13 cellular contexts compared by ENCODE assay signal in genomic region chr16:57577691-57578224, GRCh38. TPM values are rescaled to one million over a fixed set of nuclear protein-coding genes. Genes with fewer than 3 reads are reported as not detected.
A peak's percentile ranks its signal among the peaks of the same experiment; 100 is the strongest.
DNase-seq lines count a peak whose midpoint lies in the region; ATAC-seq and TF ChIP-seq lines count a peak whose summit lies in the region.
"Had no signal": no experiment of that assay in that cellular context is flagged by ENCODE, and none has a peak within 500 bp of the region (broad histone marks: within the 10 kb centered on the region; RNA-seq: fewer than 3 reads in every experiment).

No MANE protein-coding gene starts in this region.

- H3K9me3 Mint-ChIP-seq in CD4-positive, alpha-beta T cell = no peaks in the 10 kb centered on the region
- no peaks in the 10 kb centered on the region for H3K9me3 Mint-ChIP-seq in activated T-helper 1 cell treated with anti-CD3 and anti-CD28 coated beads, Interleukin-12 subunit alpha, Interleukin-12 subunit beta, Interleukin-2, Interleukin-4 antibody, amounts not matched to agents 30 ng/mL and 10 ng/mL and 1 ng/mL, durations not matched to agents 14 hours and 24 hours and 36 hours
- H3K9me3 Mint-ChIP-seq in natural killer cell = no peaks in the 10 kb centered on the region

- H3K36me3 Mint-ChIP-seq in CD4-positive, alpha-beta T cell (ENCODE audit: low read depth) = no peaks in the 10 kb centered on the region
- H3K36me3 Mint-ChIP-seq in activated T-helper 1 cell treated with anti-CD3 and anti-CD28 coated beads, Interleukin-12 subunit alpha, Interleukin-12 subunit beta, Interleukin-2, Interleukin-4 antibody, amounts not matched to agents 30 ng/mL and 10 ng/mL and 1 ng/mL, durations not matched to agents 14 hours and 24 hours and 36 hours (ENCODE audit: low read depth) = peaks cover 9% of the 10 kb centered on the region
- H3K36me3 Mint-ChIP-seq in natural killer cell = no peaks in the 10 kb centered on the region

- intact Hi-C loops in CD4-positive, alpha-beta T cell (cut with DNase I, micrococcal nuclease) = loop anchor here (2.0 to 5.0 kb wide), 6 partner anchors 13 to 910 kb away; no protein-coding TSS in a partner anchor
- intact Hi-C loops in activated T-helper 1 cell treated with anti-CD3 and anti-CD28 coated beads, Interleukin-12 subunit alpha, Interleukin-12 subunit beta, Interleukin-2, Interleukin-4 antibody, amounts not matched to agents 30 ng/mL and 10 ng/mL and 1 ng/mL, durations not matched to agents 14 hours and 24 hours and 36 hours (cut with micrococcal nuclease) = loop anchor here (5.0 to 10.0 kb wide), 2 partner anchors 287 to 420 kb away; no protein-coding TSS in a partner anchor
- intact Hi-C loops in natural killer cell (cut with micrococcal nuclease) = loop anchor here (1.0 to 10.0 kb wide), 5 partner anchors 12 to 317 kb away; partner anchors contain the start of genes CCDC102A and KATNB1

- H3K4me3 Mint-ChIP-seq in CD4-positive, alpha-beta T cell = no peak overlapping the region
- H3K4me3 Mint-ChIP-seq in activated T-helper 1 cell treated with anti-CD3 and anti-CD28 coated beads, Interleukin-12 subunit alpha, Interleukin-12 subunit beta, Interleukin-2, Interleukin-4 antibody, amounts not matched to agents 30 ng/mL and 10 ng/mL and 1 ng/mL, durations not matched to agents 14 hours and 24 hours and 36 hours = peak overlapping the region; percentile 66
- peak overlapping the region; percentile 82 for H3K4me3 Mint-ChIP-seq in natural killer cell

- no peak overlapping the region for H3K27ac ChIP-seq in CD4-positive, alpha-beta T cell (ENCODE audit: low read depth, low read length)
- H3K27ac ChIP-seq in KOPT-K1 (ENCODE audit: low read depth, low read length, poor library complexity, severe bottlenecking) = peak overlapping the region; percentile 81

- no peaks in the 10 kb centered on the region for H3K27me3 ChIP-seq in CD4-positive, alpha-beta T cell (ENCODE audit: control insufficient read depth, insufficient read depth, low read length)

- CTCF ChIA-PET in CD4-positive, alpha-beta T cell (lab: Charles Lee) = interaction anchor here (2.2 kb wide), 1 partner anchor 71 kb away, joined by 13 read pairs; no protein-coding TSS in a partner anchor

- H3K36me3 ChIP-seq in KOPT-K1 (ENCODE audit: insufficient read depth, low read length) = no peaks in the 10 kb centered on the region

- TF ChIP-seq CTCF in CD4-positive, alpha-beta T cell (IDR thresholded peaks at IDR 0.05) = no peak
- no peak for TF ChIP-seq CTCF in natural killer cell (IDR thresholded peaks at IDR 0.05)

- no peak for DNase-seq in CD4-positive, alpha-beta T cell
- peak; percentile 39 for DNase-seq in activated T-helper 1 cell treated with anti-CD3 and anti-CD28 coated beads, Interleukin-12 subunit alpha, Interleukin-12 subunit beta, Interleukin-2, Interleukin-4 antibody, amounts not matched to agents 30 ng/mL and 10 ng/mL and 1 ng/mL, durations not matched to agents 14 hours and 24 hours and 36 hours (ENCODE audit: low spot score)
- DNase-seq in natural killer cell = peak; percentile 70
- DNase-seq in G401 (ENCODE audit: low spot score) = no peak
- DNase-seq: Caco-2, cerebellar nuclear complex, NCI-H345 had no signal

- no peaks in the 10 kb centered on the region for H3K9me3 ChIP-seq in CD4-positive, alpha-beta T cell (ENCODE audit: control insufficient read depth, low read length)
- no peaks in the 10 kb centered on the region for H3K9me3 ChIP-seq in KOPT-K1 (ENCODE audit: insufficient read depth, low read length, poor library complexity, severe bottlenecking)
- H3K9me3 ChIP-seq: Caco-2 had no signal

- POLR2A ChIA-PET in CD4-positive, alpha-beta T cell (lab: Charles Lee) = interaction anchor here (1.3 to 1.4 kb wide), 3 partner anchors 14 to 70 kb away, joined by 4 to 8 read pairs (median 7); no protein-coding TSS in a partner anchor

- H3K27ac Mint-ChIP-seq in CD4-positive, alpha-beta T cell = peak overlapping the region; percentile 8
- peak overlapping the region; percentile 92 for H3K27ac Mint-ChIP-seq in activated T-helper 1 cell treated with anti-CD3 and anti-CD28 coated beads, Interleukin-12 subunit alpha, Interleukin-12 subunit beta, Interleukin-2, Interleukin-4 antibody, amounts not matched to agents 30 ng/mL and 10 ng/mL and 1 ng/mL, durations not matched to agents 14 hours and 24 hours and 36 hours
- peak overlapping the region; percentile 94 to 97 for H3K27ac Mint-ChIP-seq in natural killer cell

- in situ Hi-C loops in G401 (cut with HindIII; ENCODE audit: low sequenced_read_pairs) = loop anchor here (5.0 to 10.0 kb wide), 2 partner anchors 65 to 73 kb away; no protein-coding TSS in a partner anchor

- peaks cover 7% of the 10 kb centered on the region for H3K27me3 Mint-ChIP-seq in CD4-positive, alpha-beta T cell
- peaks cover 5% of the 10 kb centered on the region for H3K27me3 Mint-ChIP-seq in activated T-helper 1 cell treated with anti-CD3 and anti-CD28 coated beads, Interleukin-12 subunit alpha, Interleukin-12 subunit beta, Interleukin-2, Interleukin-4 antibody, amounts not matched to agents 30 ng/mL and 10 ng/mL and 1 ng/mL, durations not matched to agents 14 hours and 24 hours and 36 hours (ENCODE audit: insufficient read depth)
- H3K27me3 Mint-ChIP-seq in natural killer cell (ENCODE audit: low read depth in 2 of 2) = no peaks in the 10 kb centered on the region

- H3K4me1 Mint-ChIP-seq in CD4-positive, alpha-beta T cell (ENCODE audit: low read depth) = peaks cover 29% of the 10 kb centered on the region
- peaks cover 39% of the 10 kb centered on the region for H3K4me1 Mint-ChIP-seq in activated T-helper 1 cell treated with anti-CD3 and anti-CD28 coated beads, Interleukin-12 subunit alpha, Interleukin-12 subunit beta, Interleukin-2, Interleukin-4 antibody, amounts not matched to agents 30 ng/mL and 10 ng/mL and 1 ng/mL, durations not matched to agents 14 hours and 24 hours and 36 hours (ENCODE audit: low read depth)
- peaks cover 62 to 73% of the 10 kb centered on the region in 2 donors for H3K4me1 Mint-ChIP-seq in natural killer cell

- ATAC-seq in CD4-positive, alpha-beta T cell (ENCODE audit: poor library complexity) = no peak
- ATAC-seq in natural killer cell (peak; percentile 48 to 70 (median 64)), GM18511 (IDR thresholded peaks at IDR 0.05; ENCODE audit: unreplicated experiment) (no peak), HG02981 (IDR thresholded peaks at IDR 0.05; ENCODE audit: unreplicated experiment) (no peak), GM21529 (IDR thresholded peaks at IDR 0.05; ENCODE audit: unreplicated experiment) (no peak)

RNA-seq across cellular contexts. Expression of gene ADGRG5, which starts 35.3 kb away (rescaled TPM):
- under 1 TPM; 0.41 to 0.61 TPM for total RNA-seq in CD4-positive, alpha-beta T cell
- 5.8 and 7.4 TPM in 2 replicates for total RNA-seq in activated T-helper 1 cell treated with anti-CD3 and anti-CD28 coated beads, Interleukin-12 subunit alpha, Interleukin-12 subunit beta, Interleukin-2, Interleukin-4 antibody, amounts not matched to agents 30 ng/mL and 10 ng/mL and 1 ng/mL, durations not matched to agents 14 hours and 24 hours and 36 hours
- 100 to 1,000 TPM in 1 of 3 donors, 10 to 100 TPM in 2; 83.2 to 118 (median 94.5) TPM for total RNA-seq in natural killer cell
- not detected in 2 replicates for total RNA-seq in G401 (2014; rRNA removed; shearing (Covaris generic))
- total RNA-seq: pulmonary artery endothelial cell, SK-MEL-5 had no signal

RNA-seq across cellular contexts. Expression of gene CCDC102A, which starts 41.4 kb away (rescaled TPM):
- 1 to 10 TPM; 2.0 TPM for total RNA-seq in CD4-positive, alpha-beta T cell
- 5.7 and 7.3 TPM in 2 replicates for total RNA-seq in activated T-helper 1 cell treated with anti-CD3 and anti-CD28 coated beads, Interleukin-12 subunit alpha, Interleukin-12 subunit beta, Interleukin-2, Interleukin-4 antibody, amounts not matched to agents 30 ng/mL and 10 ng/mL and 1 ng/mL, durations not matched to agents 14 hours and 24 hours and 36 hours
- total RNA-seq in natural killer cell = 10 to 100 TPM; 15.5 to 24.4 (median 17.1) TPM
- 25.0 and 26.7 TPM in 2 replicates for total RNA-seq in G401 (2014; rRNA removed; shearing (Covaris generic))

RNA-seq across cellular contexts. Expression of gene ADGRG1, which starts 50.7 kb away (rescaled TPM):
- 1 to 10 TPM; 1.8 to 2.3 TPM for total RNA-seq in CD4-positive, alpha-beta T cell
- 6.4 and 7.7 TPM in 2 replicates for total RNA-seq in activated T-helper 1 cell treated with anti-CD3 and anti-CD28 coated beads, Interleukin-12 subunit alpha, Interleukin-12 subunit beta, Interleukin-2, Interleukin-4 antibody, amounts not matched to agents 30 ng/mL and 10 ng/mL and 1 ng/mL, durations not matched to agents 14 hours and 24 hours and 36 hours
- total RNA-seq in natural killer cell = 100 to 1,000 TPM; 830 to 949 (median 858) TPM
- total RNA-seq in G401 (2014; rRNA removed; shearing (Covaris generic)) = 4.1 and 5.5 TPM in 2 replicates

Comparison
In these comparisons a context has a peak if more than half of its experiments do, and no peak if none do; other contexts are left out.
1. ATAC-seq: peak in natural killer cell (3 of 3); none in CD4-positive, alpha-beta T cell (single experiment), GM18511 (single experiment), HG02981 (single experiment) and GM21529 (single experiment).
2. DNase-seq: peak in activated T-helper 1 cell treated with anti-CD3 and anti-CD28 coated beads, Interleukin-12 subunit alpha, Interleukin-12 subunit beta, Interleukin-2, Interleukin-4 antibody, amounts not matched to agents 30 ng/mL and 10 ng/mL and 1 ng/mL, durations not matched to agents 14 hours and 24 hours and 36 hours (single experiment) and natural killer cell (single experiment); none in CD4-positive, alpha-beta T cell (0 of 10) and G401 (single experiment).
3. H3K27ac Mint-ChIP-seq: peak in every context shown above with its lines; median percentile 96 in natural killer cell; 92 in activated T-helper 1 cell treated with anti-CD3 and anti-CD28 coated beads, Interleukin-12 subunit alpha, Interleukin-12 subunit beta, Interleukin-2, Interleukin-4 antibody, amounts not matched to agents 30 ng/mL and 10 ng/mL and 1 ng/mL, durations not matched to agents 14 hours and 24 hours and 36 hours; 8 in CD4-positive, alpha-beta T cell.
4. RNA of gene ADGRG1, which starts 50.7 kb away (total RNA-seq): 830 to 949 TPM in natural killer cell; 6.4 to 7.7 TPM in activated T-helper 1 cell treated with anti-CD3 and anti-CD28 coated beads, Interleukin-12 subunit alpha, Interleukin-12 subunit beta, Interleukin-2, Interleukin-4 antibody, amounts not matched to agents 30 ng/mL and 10 ng/mL and 1 ng/mL, durations not matched to agents 14 hours and 24 hours and 36 hours, 4.1 to 5.5 TPM in G401 and 1.8 to 2.3 TPM in CD4-positive, alpha-beta T cell; every median in the first group is over 10 times any median in the second.